ENCODE assay signal across 9 cellular contexts in genomic region chr5:54533541-54534179, GRCh38. TPM values are rescaled to one million over a fixed set of nuclear protein-coding genes. Genes with fewer than 3 reads are reported as not detected.
DNase-seq lines count a peak whose midpoint lies in the region; ATAC-seq, FAIRE-seq and TF ChIP-seq lines count a peak whose summit lies in the region.
"Had no signal": no experiment of that assay in that cellular context is flagged by ENCODE, and none has a peak within 500 bp of the region (broad histone marks: within the 10 kb centered on the region; RNA-seq: fewer than 3 reads in every experiment).

No MANE protein-coding gene starts in this region.

- no peak overlapping the region for H3K27ac ChIP-seq in CD8-positive, alpha-beta T cell (ENCODE audit: low read depth, low read length)
- H3K27ac ChIP-seq in iPS-20b (ENCODE audit: low read length) (no peak overlapping the region), psoas muscle (peak overlapping the region; percentile 70)

- H3K4me3 ChIP-seq in CD8-positive, alpha-beta T cell (ENCODE audit: low read depth, low read length), result no peak overlapping the region
- H3K4me3 ChIP-seq in bronchial epithelial cell (ENCODE audit: low read depth, low read length) (no peak overlapping the region), iPS-20b (ENCODE audit: low read length) (0 out of 2 replicates have a peak overlapping the region, but pooled peaks have one; percentile 3), psoas muscle (peak overlapping the region; percentile 27)

- no peak for DNase-seq in CD8-positive, alpha-beta T cell
- DNase-seq in bronchial epithelial cell (ENCODE audit: low read depth) (peak; percentile 46), psoas muscle (no peak), NCI-H524 treated with DMSO at 0.1 percent for 48 hours (lab: John Stamatoyannopoulos, UW) (no peak), NCI-H146 (lab: John Stamatoyannopoulos, UW) (no peak), DMS153 (lab: John Stamatoyannopoulos, UW) (no peak)
- DNase-seq: activated CD8-positive, alpha-beta memory T cell treated with anti-CD3 and anti-CD28 coated beads, Interleukin-2, amount 50 U/mL, for 48 hours had no signal

- H3K9me3 Mint-ChIP-seq in CD8-positive, alpha-beta T cell, result no peaks in the 10 kb centered on the region

- CTCF ChIA-PET in CD8-positive, alpha-beta T cell (lab: Charles Lee), result interaction anchor here (1.5 kb wide), 1 partner anchor 312 kb away, joined by 4 read pairs; no protein-coding TSS in a partner anchor

- H3K4me3 Mint-ChIP-seq in CD8-positive, alpha-beta T cell, result no peak overlapping the region

- peak overlapping the region; percentile 18 for H3K27ac Mint-ChIP-seq in CD8-positive, alpha-beta T cell

- POLR2A ChIA-PET in CD8-positive, alpha-beta T cell (lab: Charles Lee), result interaction anchor here (1.0 kb wide), 1 partner anchor 9 kb away, joined by 3 read pairs; no protein-coding TSS in a partner anchor

- peaks cover 18% of the 10 kb centered on the region for H3K36me3 Mint-ChIP-seq in CD8-positive, alpha-beta T cell

- no peak for TF ChIP-seq CTCF in CD8-positive, alpha-beta T cell (IDR thresholded peaks at IDR 0.05)
- TF ChIP-seq CTCF in bronchial epithelial cell (IDR thresholded peaks at IDR 0.05; ENCODE audit: insufficient read depth, low read length, severe bottlenecking) (no peak), psoas muscle (IDR thresholded peaks at IDR 0.05) (no peak)

- H3K36me3 ChIP-seq in CD8-positive, alpha-beta T cell (ENCODE audit: insufficient read depth, low read length), result no peaks in the 10 kb centered on the region
- H3K36me3 ChIP-seq in bronchial epithelial cell (ENCODE audit: control insufficient read depth, insufficient read depth, low read length) (no peaks in the 10 kb centered on the region), iPS-20b (ENCODE audit: insufficient read depth, low read depth, low read length) (no peaks in the 10 kb centered on the region), psoas muscle (ENCODE audit: insufficient read depth in 1 of 2, low read depth in 1 of 2) (no peaks in the 10 kb centered on the region)

- H3K4me1 Mint-ChIP-seq in CD8-positive, alpha-beta T cell (ENCODE audit: low read depth), result peaks cover 57% of the 10 kb centered on the region

- no peak for FAIRE-seq in bronchial epithelial cell (lab: Jason Lieb, UNC)

- ATAC-seq in CD8-positive, alpha-beta T cell, result no peak
- ATAC-seq in psoas muscle (peak; percentile 40 to 70 (median 61)), GM18867 (IDR thresholded peaks at IDR 0.05; ENCODE audit: unreplicated experiment) (no peak)

- H3K27me3 Mint-ChIP-seq in CD8-positive, alpha-beta T cell (ENCODE audit: low read depth), result no peaks in the 10 kb centered on the region

- H3K9ac ChIP-seq in iPS-20b (ENCODE audit: low read depth, low read length), result 0 out of 2 replicates have a peak overlapping the region, but pooled peaks have one; percentile 4

- H3K4me1 ChIP-seq in CD8-positive, alpha-beta T cell (ENCODE audit: insufficient read depth, low read length), result peaks cover 25% of the 10 kb centered on the region
- peaks cover 13% of the 10 kb centered on the region; the same call in 1 of the 2 replicates for H3K4me1 ChIP-seq in iPS-20b (ENCODE audit: insufficient read depth, low read length)
- H3K4me1 ChIP-seq in psoas muscle, result peaks cover 50% of the 10 kb centered on the region

- WGBS in psoas muscle, 3 donors, result 28 to 34% (median 30%) methylated on average over 10 of the region's 10 CpGs

- no peaks in the 10 kb centered on the region for H3K9me3 ChIP-seq in CD8-positive, alpha-beta T cell (ENCODE audit: low read length)
- H3K9me3 ChIP-seq in iPS-20b (ENCODE audit: insufficient read depth, low read depth, low read length) (no peaks in the 10 kb centered on the region), psoas muscle (no peaks in the 10 kb centered on the region)

- intact Hi-C loops in CD8-positive, alpha-beta T cell (cut with DNase I, micrococcal nuclease), result loop anchor here in 1 of 2 experiments (2.0 kb wide), 1 partner anchor 15 kb away; no protein-coding TSS in a partner anchor
- intact Hi-C loops in psoas muscle (cut with DNase I), result no loop called here

- H3K27me3 ChIP-seq in CD8-positive, alpha-beta T cell (ENCODE audit: insufficient read depth, low read length), result no peaks in the 10 kb centered on the region
- no peaks in the 10 kb centered on the region for H3K27me3 ChIP-seq in bronchial epithelial cell (ENCODE audit: control insufficient read depth, insufficient read depth, low read length)
- H3K27me3 ChIP-seq in iPS-20b (ENCODE audit: insufficient read depth, low read length), result no peaks in the 10 kb centered on the region
- H3K27me3 ChIP-seq in psoas muscle (ENCODE audit: insufficient read depth in 3 of 3, low read length in 2 of 3), result no peaks in the 10 kb centered on the region

RNA-seq across cellular contexts. Expression of gene SNX18, which starts 16.1 kb away (rescaled TPM):
- total RNA-seq in CD8-positive, alpha-beta T cell, result 10 to 100 TPM; 12.7 to 12.9 TPM
- 25.8 and 42.1 TPM in 2 replicates for total RNA-seq in bronchial epithelial cell
- 10 to 100 TPM in 3 of 4 donors, 1 to 10 TPM in 1; 9.1 to 13.0 (median 10.7) TPM for total RNA-seq in psoas muscle
- polyA plus RNA-seq in psoas muscle, result 1 to 10 TPM; 3.9 to 6.9 (median 4.5) TPM

Comparison
In these comparisons a context has a peak if more than half of its experiments do, and no peak if none do; other contexts are left out.
1. ATAC-seq: peak in psoas muscle (4 of 4); none in CD8-positive, alpha-beta T cell (single experiment) and GM18867 (single experiment).
2. H3K4me3 ChIP-seq: peak in iPS-20b (single experiment) and psoas muscle (single experiment); none in CD8-positive, alpha-beta T cell (single experiment) and bronchial epithelial cell (single experiment).